Comparison of ENCODE assay signal across 19 cellular contexts in the genomic region with DNA sequence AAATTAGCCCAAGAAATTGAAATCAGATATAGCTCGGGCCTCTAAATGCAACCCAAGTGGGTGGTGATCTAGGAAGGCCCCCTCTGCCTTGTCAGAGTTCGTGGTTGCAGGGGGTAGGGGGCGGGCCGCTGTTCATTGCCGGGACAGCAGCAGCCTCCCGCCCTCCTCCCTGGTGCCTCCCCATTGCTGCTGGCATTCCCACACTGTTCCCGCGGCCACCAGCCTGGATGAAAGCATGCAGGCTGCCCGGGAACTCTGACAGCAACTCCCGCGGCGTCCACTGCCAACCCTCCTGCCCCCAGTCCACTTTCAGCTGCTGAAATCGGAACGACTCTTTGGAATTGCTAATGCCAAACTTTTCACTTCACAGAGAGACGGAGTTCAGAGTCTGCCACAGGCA.
DNase-seq lines count a peak whose midpoint lies in the region; ATAC-seq, FAIRE-seq and TF ChIP-seq lines count a peak whose summit lies in the region.
"Had no signal": no experiment of that assay in that cellular context is flagged by ENCODE, and none has a peak within 500 bp of the region (broad histone marks: within the 10 kb centered on the region; RNA-seq: fewer than 3 reads in every experiment).

No MANE protein-coding gene starts in this region.

- no peaks in the 10 kb centered on the region for H3F3A ChIP-seq in PC-3 (ENCODE audit: low read length, unreplicated experiment)

- no peaks in the 10 kb centered on the region for H3K9me1 ChIP-seq in keratinocyte (ENCODE audit: control insufficient read depth, extremely low read depth, insufficient read depth, low read length)

- peak overlapping the region; percentile 90 for H3K27ac ChIP-seq in PC-3 (ENCODE audit: low read length)
- H3K27ac ChIP-seq in keratinocyte (ENCODE audit: control insufficient read depth, insufficient read depth, low read length) = no peak overlapping the region
- H3K27ac ChIP-seq in WERI-Rb-1 = no peak overlapping the region
- H3K27ac ChIP-seq in vagina = no peak overlapping the region
- H3K27ac ChIP-seq: adrenal gland, suprapubic skin had no signal

- H2AFZ ChIP-seq in PC-3 (ENCODE audit: low read length) (no peak overlapping the region), keratinocyte (ENCODE audit: control insufficient read depth, low read length) (peak overlapping the region; percentile 17)

- no peak for FAIRE-seq in keratinocyte (lab: Jason Lieb, UNC)

- H3K4me2 ChIP-seq in PC-3 (ENCODE audit: low read length) = 0 out of 2 replicates have a peak overlapping the region, but pooled peaks have one; percentile 71
- peak overlapping the region; percentile 30 for H3K4me2 ChIP-seq in keratinocyte (ENCODE audit: control insufficient read depth, extremely low read depth, insufficient read depth, low read depth, low read length)

- no TSS peak for BruUV-seq in PC-3 (replicated peaks; lab: Mats Ljungman, UMichigan)

- no peak for TF ChIP-seq CTCF in PC-3 (conservative IDR thresholded peaks at IDR 0.05; ENCODE audit: low read depth, low read length)
- TF ChIP-seq CTCF in keratinocyte (optimal IDR thresholded peaks at IDR 0.05 in 1 of 3, IDR thresholded peaks at IDR 0.05 in 1 of 3, conservative IDR thresholded peaks at IDR 0.05 in 1 of 3; ENCODE audit: extremely low read depth in 1 of 3, insufficient read depth in 2 of 3, low read length in 3 of 3) = no peak
- TF ChIP-seq CTCF in WERI-Rb-1 (IDR thresholded peaks at IDR 0.05; ENCODE audit: low read depth, low read length) = no peak
- no peak for TF ChIP-seq CTCF in vagina (IDR thresholded peaks at IDR 0.05)

- dilution Hi-C loops in keratinocyte (cut with MboI; ENCODE audit: extremely low pct_ligation_motif_present, low sequenced_read_pairs) = no loop called here

- H4K20me1 ChIP-seq in PC-3 (ENCODE audit: low read length) (no peaks in the 10 kb centered on the region), keratinocyte (ENCODE audit: control insufficient read depth, extremely low read depth, insufficient read depth, low read length) (no peaks in the 10 kb centered on the region)

- no peaks in the 10 kb centered on the region for H3K27me3 ChIP-seq in PC-3 (ENCODE audit: low read length)
- no peaks in the 10 kb centered on the region for H3K27me3 ChIP-seq in keratinocyte (ENCODE audit: control insufficient read depth, extremely low read depth, insufficient read depth, low read length)
- H3K27me3 ChIP-seq in WERI-Rb-1 (ENCODE audit: insufficient read depth, low read depth, severe bottlenecking) = peaks cover 63% of the 10 kb centered on the region
- no peaks in the 10 kb centered on the region for H3K27me3 ChIP-seq in vagina
- H3K27me3 ChIP-seq: suprapubic skin had no signal

- H3K9me3 ChIP-seq in PC-3 (ENCODE audit: low read length) = no peaks in the 10 kb centered on the region
- H3K9me3 ChIP-seq in keratinocyte (ENCODE audit: control insufficient read depth, low read depth, low read length) = no peaks in the 10 kb centered on the region
- H3K9me3 ChIP-seq in WERI-Rb-1 (ENCODE audit: severe bottlenecking) = no peaks in the 10 kb centered on the region
- H3K9me3 ChIP-seq in vagina = no peaks in the 10 kb centered on the region
- H3K9me3 ChIP-seq: adrenal gland, Caco-2, suprapubic skin had no signal

- ATAC-seq in PC-3 (no peak), sciatic nerve (peak; percentile 44), HG02870 (IDR thresholded peaks at IDR 0.05; ENCODE audit: unreplicated experiment) (no peak), GM18867 (IDR thresholded peaks at IDR 0.05; ENCODE audit: unreplicated experiment) (no peak)
- ATAC-seq: activated CD8-positive, alpha-beta memory T cell treated with anti-CD3 and anti-CD28 coated beads, Interleukin-2, amount 10 ng/mL, durations not matched to agents 7 days and 5 days; left colon had no signal

- no peak overlapping the region for H3K4me3 ChIP-seq in PC-3 (ENCODE audit: low read length)
- no peak overlapping the region for H3K4me3 ChIP-seq in keratinocyte (ENCODE audit: control insufficient read depth in 2 of 3, extremely low read depth in 1 of 3, insufficient read depth in 2 of 3, low read depth in 1 of 3, low read length in 3 of 3)
- H3K4me3 ChIP-seq in WERI-Rb-1 (ENCODE audit: low read depth, low read length) = no peak overlapping the region
- H3K4me3 ChIP-seq in vagina = peak overlapping the region in 1 of 2 donors; percentile 23
- H3K4me3 ChIP-seq: adrenal gland, suprapubic skin had no signal

- peak overlapping the region; percentile 59 for H3K9ac ChIP-seq in PC-3 (ENCODE audit: low read length)
- no peak overlapping the region for H3K9ac ChIP-seq in keratinocyte (ENCODE audit: control insufficient read depth, extremely low read depth, insufficient read depth, low read length)

- TF ChIP-seq POLR2A in vagina (IDR thresholded peaks at IDR 0.05) = no peak

- no peaks in the 10 kb centered on the region for H3K9me2 ChIP-seq in PC-3 (replicated peaks; ENCODE audit: low read length)

- H3K4me1 ChIP-seq in PC-3 (ENCODE audit: insufficient read depth, low read length) (peaks cover 30% of the 10 kb centered on the region), keratinocyte (ENCODE audit: control insufficient read depth, extremely low read depth, insufficient read depth, low read length) (peaks cover 2% of the 10 kb centered on the region), vagina (no peaks in the 10 kb centered on the region)
- H3K4me1 ChIP-seq: adrenal gland, suprapubic skin had no signal

- POLR2A ChIA-PET in PC-3 (lab: Charles Lee; ENCODE audit: unreplicated experiment) = no interaction called here

- DNase-seq in PC-3 = no peak
- peak; percentile 3 for DNase-seq in globus pallidus (ENCODE audit: low spot score)
- DNase-seq in keratinocyte (ENCODE audit: low read depth, low spot score) = no peak
- DNase-seq in sciatic nerve (ENCODE audit: low spot score) = no peak
- DNase-seq in WERI-Rb-1 = no peak
- DNase-seq in vagina (ENCODE audit: extremely low spot score in 2 of 2) = no peak
- DNase-seq: activated CD4-positive, alpha-beta T cell treated with anti-CD3 and anti-CD28 coated beads for 1 hour; activated CD8-positive, alpha-beta memory T cell treated with anti-CD3 and anti-CD28 coated beads, Interleukin-2, amount 10 ng/mL, durations not matched to agents 7 days and 5 days; adrenal gland; Caco-2; central memory CD4-positive, alpha-beta T cell; effector memory CD4-positive, alpha-beta T cell; left colon; NCI-H1417; OCI-M1; stimulated activated CD4-positive, alpha-beta T cell treated with anti-CD3 and anti-CD28 coated beads, Interleukin-4, amount 100 ng/mL, for 4 hours had no signal

- H3K36me3 ChIP-seq in PC-3 (ENCODE audit: low read depth, low read length) (no peaks in the 10 kb centered on the region), keratinocyte (ENCODE audit: control insufficient read depth in 2 of 2, extremely low read depth in 1 of 2, insufficient read depth in 2 of 2, low read length in 2 of 2) (no peaks in the 10 kb centered on the region), WERI-Rb-1 (no peaks in the 10 kb centered on the region), vagina (no peaks in the 10 kb centered on the region)
- H3K36me3 ChIP-seq: adrenal gland, suprapubic skin had no signal

- intact Hi-C loops in PC-3 (cut with micrococcal nuclease) (no loop called here), sciatic nerve (cut with DNase I) (no loop called here), vagina (cut with DNase I) (no loop called here)

- H3K79me2 ChIP-seq in PC-3 (ENCODE audit: low read length) (no peaks in the 10 kb centered on the region), keratinocyte (ENCODE audit: control insufficient read depth, insufficient read depth, low read length) (no peaks in the 10 kb centered on the region)

- CTCF ChIA-PET in PC-3 (lab: Charles Lee) = no interaction called here
